Comparison of ENCODE assay signal across 2 cellular contexts in the genomic region with DNA sequence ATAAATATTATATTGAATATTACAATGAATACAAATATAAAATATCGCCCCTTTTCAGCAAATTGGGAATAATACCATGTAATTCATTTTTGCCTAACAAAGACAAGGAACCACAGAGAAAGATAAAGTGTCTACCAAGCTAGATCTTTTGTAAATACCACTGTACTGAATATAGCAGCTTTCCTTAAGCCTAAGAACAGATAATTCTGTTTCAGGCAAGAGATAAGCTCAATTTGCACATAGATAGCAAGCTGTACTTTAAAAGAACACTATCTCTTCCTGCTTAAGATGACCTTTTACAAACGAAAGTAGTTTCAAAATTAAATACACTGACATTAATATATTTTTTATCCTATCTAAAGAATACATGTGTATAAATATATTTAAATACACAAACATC. TPM values are rescaled to one million over a fixed set of nuclear protein-coding genes. Genes with fewer than 3 reads are reported as not detected.
"Had no signal": no experiment of that assay in that cellular context is flagged by ENCODE, and none has a peak within 500 bp of the region (broad histone marks: within the 10 kb centered on the region; RNA-seq: fewer than 3 reads in every experiment).

No MANE protein-coding gene starts in this region.

RNA-seq across cellular contexts. Expression of gene LRP1B, which starts 43.2 kb away (rescaled TPM):
- total RNA-seq: MCF 10A, OCI-LY7 had no signal
